In the genomic region with DNA sequence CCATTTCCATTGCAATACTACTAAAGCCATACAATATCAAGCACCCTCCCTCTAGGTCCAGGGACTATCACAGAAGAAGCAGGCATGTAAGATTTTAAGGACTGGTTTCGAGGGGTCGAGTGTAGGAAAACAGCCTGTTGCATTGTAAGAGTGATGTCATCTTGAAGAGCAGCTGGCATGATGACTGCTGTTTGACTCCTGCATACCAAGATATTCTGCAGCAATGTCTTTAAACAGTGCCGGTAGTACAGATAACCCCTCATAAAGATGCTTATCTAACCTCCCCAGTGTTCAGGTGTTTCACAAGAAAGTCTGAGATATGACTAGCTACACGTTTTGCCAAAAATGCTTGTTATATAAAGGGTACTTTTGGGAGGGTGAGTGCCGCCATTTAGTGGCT, we compare ENCODE assay signal across 19 cellular contexts. TPM values are rescaled to one million over a fixed set of nuclear protein-coding genes. Genes with fewer than 3 reads are reported as not detected.
A peak's percentile ranks its signal among the peaks of the same experiment; 100 is the strongest.
DNase-seq lines count a peak whose midpoint lies in the region; ATAC-seq, FAIRE-seq and TF ChIP-seq lines count a peak whose summit lies in the region.
"Had no signal": no experiment of that assay in that cellular context is flagged by ENCODE, and none has a peak within 500 bp of the region (broad histone marks: within the 10 kb centered on the region; RNA-seq: fewer than 3 reads in every experiment).

No MANE protein-coding gene starts in this region.

- H3K79me2 ChIP-seq in HepG2 (ENCODE audit: insufficient read depth, low read length) = no peaks in the 10 kb centered on the region

- H3K27me3 ChIP-seq in HepG2 (ENCODE audit: control insufficient read depth in 1 of 2, insufficient read depth in 2 of 2, low read length in 2 of 2) (no peaks in the 10 kb centered on the region), right lobe of liver (no peaks in the 10 kb centered on the region)
- H3K27me3 ChIP-seq: Peyer's patch had no signal

- CTCF ChIA-PET in HepG2 (lab: Yijun Ruan, JAX; ENCODE audit: low intra/inter-chr PET ratio, low total read pairs) = no interaction called here

- intact Hi-C loops in HepG2 (cut with micrococcal nuclease; ENCODE audit: unreplicated experiment) = no loop called here
- intact Hi-C loops in right lobe of liver (cut with DNase I) = no loop called here

- POLR2A ChIA-PET in HepG2 (lab: Yijun Ruan, JAX) = no interaction called here

- no peak overlapping the region for H2AFZ ChIP-seq in HepG2 (ENCODE audit: low read length)

- H3K4me1 ChIP-seq in HepG2 (ENCODE audit: insufficient read depth, low read length) (no peaks in the 10 kb centered on the region), right lobe of liver (no peaks in the 10 kb centered on the region)
- H3K4me1 ChIP-seq: Peyer's patch had no signal

- no TSS peak for BruUV-seq in HepG2 (replicated peaks; lab: Mats Ljungman, UMichigan)

- H3K9ac ChIP-seq in HepG2 (ENCODE audit: insufficient read depth, low read depth, low read length) = no peak overlapping the region

- no peak for FAIRE-seq in HepG2 (lab: Jason Lieb, UNC)
- FAIRE-seq: G401.6, H1 had no signal

- H3K4me3 ChIP-seq in HepG2 (replicated peaks in 1 of 3; ENCODE audit: insufficient read depth in 1 of 3, low read depth in 2 of 3, low read length in 3 of 3) = no peak overlapping the region
- H3K4me3 ChIP-seq in right lobe of liver = no peak overlapping the region
- H3K4me3 ChIP-seq: Peyer's patch had no signal

- no peak for ATAC-seq in HepG2
- no peak for ATAC-seq in right lobe of liver
- no peak for ATAC-seq in SK-N-SH treated with all-trans-retinoic acid at 6 μM for 48 hours

- no peak overlapping the region for H3K4me2 ChIP-seq in HepG2 (ENCODE audit: low read depth, low read length)

- TF ChIP-seq EP300 in HepG2 (IDR thresholded peaks at IDR 0.05; ENCODE audit: low read depth in 2 of 2, low read length in 2 of 2) = no peak
- TF ChIP-seq EP300 in HepG2 (CRISPR knock-in tag; IDR thresholded peaks at IDR 0.05; ENCODE audit: borderline replicate concordance) = no peak

- no peaks in the 10 kb centered on the region for H3K36me3 ChIP-seq in HepG2 (replicated peaks in 1 of 2; ENCODE audit: control insufficient read depth in 1 of 2, insufficient read depth in 2 of 2, low read length in 2 of 2)
- peaks cover 0 to 5% (median 0%) of the 10 kb centered on the region in 4 donors for H3K36me3 ChIP-seq in right lobe of liver

- TF ChIP-seq POLR2A in HepG2 (IDR thresholded peaks at IDR 0.05; ENCODE audit: insufficient read depth in 1 of 2, low read depth in 2 of 2, low read length in 2 of 2) (no peak), right lobe of liver (IDR thresholded peaks at IDR 0.05) (no peak)

- in situ Hi-C loops in HepG2 (cut with HindIII; ENCODE audit: extremely low pct_ligation_motif_present, low pct_unique_long_range_greater_than_20kb) = no loop called here

- 40% methylated on average over 5 of the region's 5 CpGs for WGBS in HepG2 (ENCODE audit: low lambda C conversion rate)
- 98% methylated on average over 4 of the region's 5 CpGs for WGBS in right lobe of liver (ENCODE audit: insufficient coverage, low coverage, low lambda C conversion rate, missing lambda C conversion rate)

- no peaks in the 10 kb centered on the region for H4K20me1 ChIP-seq in HepG2 (ENCODE audit: insufficient read depth, low read length)

- no peaks in the 10 kb centered on the region for H3K9me3 ChIP-seq in HepG2 (ENCODE audit: low read length)
- H3K9me3 ChIP-seq in right lobe of liver = no peaks in the 10 kb centered on the region
- H3K9me3 ChIP-seq: Peyer's patch had no signal

- TF ChIP-seq CTCF in HepG2 (CRISPR knock-in tag; IDR thresholded peaks at IDR 0.05) (no peak), right lobe of liver (IDR thresholded peaks at IDR 0.05) (no peak)

- DNase-seq in HepG2 (ENCODE audit: low spot score) (no peak), right lobe of liver (no peak), RKO (ENCODE audit: low spot score) (peak; percentile 48), islet precursor cell (peak; percentile 63), NCI-H1694 treated with DMSO at 0.1 percent for 48 hours (lab: John Stamatoyannopoulos, UW) (no peak), T1000 (lab: John Stamatoyannopoulos, UW) (no peak)
- no peak for DNase-seq in effector CD8-positive, alpha-beta T cell (lab: John Stamatoyannopoulos, UW)
- DNase-seq: DMS79, NCI-H1092, NCI-H187, NCI-H82, Peyer's patch, SHP77 had no signal

- H3K27ac ChIP-seq in HepG2 (ENCODE audit: extremely low read length, insufficient read depth, low read length) (no peak overlapping the region), right lobe of liver (no peak overlapping the region)
- H3K27ac ChIP-seq: C4-2B, Peyer's patch had no signal

- TF ChIP-seq RAD21 in HepG2 (CRISPR knock-in tag; IDR thresholded peaks at IDR 0.05) = no peak

RNA-seq across cellular contexts. Expression of a gene that starts 11.9 kb away (rescaled TPM):
- total RNA-seq in HepG2 (2016; rRNA removed; fragmentation: Illumina TruSeq; extraction: Trizol) = 13.5 and 17.0 TPM in 2 replicates
- 0.88 and 1.4 TPM in 2 replicates for total RNA-seq in HepG2 (2016; cell fraction: cytosol; rRNA removed; fragmentation: Illumina TruSeq; extraction: Trizol; ENCODE audit: low read depth)
- total RNA-seq in HepG2 (2016; cell fraction: insoluble cytoplasmic fraction; rRNA removed; fragmentation: Illumina TruSeq; extraction: Trizol) = 14.4 and 15.0 TPM in 2 replicates
- total RNA-seq in HepG2 (2016; cell fraction: membrane; rRNA removed; fragmentation: Illumina TruSeq; extraction: Trizol) = 4.5 and 6.7 TPM in 2 replicates
- 17.0 and 17.9 TPM in 2 replicates for total RNA-seq in HepG2 (2016; cell fraction: nucleus; rRNA removed; fragmentation: Illumina TruSeq; extraction: Trizol)
- polyA plus RNA-seq in HepG2 (2011; rRNA removed) = 3.2 and 3.9 TPM in 2 replicates
- 1.4 and 2.2 TPM in 2 replicates for polyA plus RNA-seq in HepG2 (2011; cell fraction: cytosol; rRNA removed)
- polyA plus RNA-seq in HepG2 (2011; cell fraction: nucleus; rRNA removed) = 8.9 and 11.1 TPM in 2 replicates
- polyA plus RNA-seq in HepG2 (2012) = 2.7 and 4.6 TPM in 2 replicates
- polyA plus RNA-seq in HepG2 (2016; cell fraction: cytosol; fragmentation: Illumina TruSeq; extraction: Trizol; ENCODE audit: low read depth) = 0.55 and 0.80 TPM in 2 replicates
- polyA plus RNA-seq in HepG2 (2016; cell fraction: insoluble cytoplasmic fraction; fragmentation: Illumina TruSeq; extraction: Trizol; ENCODE audit: low read depth) = 6.4 and 9.5 TPM in 2 replicates
- polyA plus RNA-seq in HepG2 (2016; cell fraction: membrane; fragmentation: Illumina TruSeq; extraction: Trizol; ENCODE audit: low read depth) = 1.7 and 2.3 TPM in 2 replicates
- 28.5 and 30.8 TPM in 2 replicates for polyA plus RNA-seq in HepG2 (2016; cell fraction: nucleus; fragmentation: Illumina TruSeq; extraction: Trizol; ENCODE audit: insufficient read depth, low read depth)
- 2.8 and 25.3 TPM in 2 replicates for polyA minus RNA-seq in HepG2 (2011; rRNA and poly(A)+ RNA removed; ENCODE audit: low replicate concordance)
- polyA minus RNA-seq in HepG2 (2011; cell fraction: cytosol; rRNA and poly(A)+ RNA removed) = 2.6 and 4.8 TPM in 2 replicates
- 14.2 and 14.3 TPM in 2 replicates for polyA minus RNA-seq in HepG2 (2011; cell fraction: nucleus; rRNA and poly(A)+ RNA removed)
- total RNA-seq in right lobe of liver = 10 to 100 TPM; 10.8 to 19.5 (median 16.6) TPM

RNA-seq across cellular contexts. Expression of a gene that starts 17.3 kb away (rescaled TPM):
- 5.6 and 6.9 TPM in 2 replicates for total RNA-seq in HepG2 (2016; rRNA removed; fragmentation: Illumina TruSeq; extraction: Trizol)
- 1.0 and 1.1 TPM in 2 replicates for total RNA-seq in HepG2 (2016; cell fraction: cytosol; rRNA removed; fragmentation: Illumina TruSeq; extraction: Trizol; ENCODE audit: low read depth)
- total RNA-seq in HepG2 (2016; cell fraction: insoluble cytoplasmic fraction; rRNA removed; fragmentation: Illumina TruSeq; extraction: Trizol) = 5.8 and 5.9 TPM in 2 replicates
- total RNA-seq in HepG2 (2016; cell fraction: membrane; rRNA removed; fragmentation: Illumina TruSeq; extraction: Trizol) = 4.1 and 4.8 TPM in 2 replicates
- total RNA-seq in HepG2 (2016; cell fraction: nucleus; rRNA removed; fragmentation: Illumina TruSeq; extraction: Trizol) = 5.4 and 6.2 TPM in 2 replicates
- polyA plus RNA-seq in HepG2 (2011; rRNA removed) = 0.50 and 0.67 TPM in 2 replicates
- polyA plus RNA-seq in HepG2 (2011; cell fraction: cytosol; rRNA removed) = 0.37 and 0.47 TPM in 2 replicates
- polyA plus RNA-seq in HepG2 (2011; cell fraction: nucleus; rRNA removed) = 2.6 and 3.0 TPM in 2 replicates
- polyA plus RNA-seq in HepG2 (2012) = 0.91 and 0.99 TPM in 2 replicates
- 0.53 and 0.69 TPM in 2 replicates for polyA plus RNA-seq in HepG2 (2016; cell fraction: cytosol; fragmentation: Illumina TruSeq; extraction: Trizol; ENCODE audit: low read depth)
- 5.1 and 5.8 TPM in 2 replicates for polyA plus RNA-seq in HepG2 (2016; cell fraction: insoluble cytoplasmic fraction; fragmentation: Illumina TruSeq; extraction: Trizol; ENCODE audit: low read depth)
- polyA plus RNA-seq in HepG2 (2016; cell fraction: membrane; fragmentation: Illumina TruSeq; extraction: Trizol; ENCODE audit: low read depth) = 2.1 and 2.3 TPM in 2 replicates
- 6.9 and 7.2 TPM in 2 replicates for polyA plus RNA-seq in HepG2 (2016; cell fraction: nucleus; fragmentation: Illumina TruSeq; extraction: Trizol; ENCODE audit: insufficient read depth, low read depth)
- 3.2 and 10.3 TPM in 2 replicates for polyA minus RNA-seq in HepG2 (2011; rRNA and poly(A)+ RNA removed; ENCODE audit: low replicate concordance)
- polyA minus RNA-seq in HepG2 (2011; cell fraction: cytosol; rRNA and poly(A)+ RNA removed) = 1.1 and 1.2 TPM in 2 replicates
- polyA minus RNA-seq in HepG2 (2011; cell fraction: nucleus; rRNA and poly(A)+ RNA removed) = 2.4 and 2.8 TPM in 2 replicates
- 10 to 100 TPM; 10.8 to 49.1 (median 22.6) TPM for total RNA-seq in right lobe of liver

RNA-seq across cellular contexts. Expression of a gene that starts 47.5 kb away (rescaled TPM):
- total RNA-seq in HepG2 (2016; rRNA removed; fragmentation: Illumina TruSeq; extraction: Trizol) (28.2 and 44.5 TPM in 2 replicates), right lobe of liver (1 to 10 TPM in 4 of 6 experiments, under 1 TPM in 2; 0.15 to 9.6 (median 1.1) TPM)
- 2.2 and 2.6 TPM in 2 replicates for total RNA-seq in HepG2 (2016; cell fraction: cytosol; rRNA removed; fragmentation: Illumina TruSeq; extraction: Trizol; ENCODE audit: low read depth)
- total RNA-seq in HepG2 (2016; cell fraction: insoluble cytoplasmic fraction; rRNA removed; fragmentation: Illumina TruSeq; extraction: Trizol) = 27.8 and 40.2 TPM in 2 replicates
- total RNA-seq in HepG2 (2016; cell fraction: membrane; rRNA removed; fragmentation: Illumina TruSeq; extraction: Trizol) = 9.4 and 12.1 TPM in 2 replicates
- 36.1 and 43.3 TPM in 2 replicates for total RNA-seq in HepG2 (2016; cell fraction: nucleus; rRNA removed; fragmentation: Illumina TruSeq; extraction: Trizol)
- polyA plus RNA-seq in HepG2 (2011; rRNA removed) = 1.5 and 1.6 TPM in 2 replicates
- polyA plus RNA-seq in HepG2 (2011; cell fraction: cytosol; rRNA removed) = 0.74 and 1.2 TPM in 2 replicates
- 1.1 and 1.2 TPM in 2 replicates for polyA plus RNA-seq in HepG2 (2011; cell fraction: nucleus; rRNA removed)
- 1.5 and 3.5 TPM in 2 replicates for polyA plus RNA-seq in HepG2 (2012)
- 0.65 and 0.84 TPM in 2 replicates for polyA plus RNA-seq in HepG2 (2016; cell fraction: cytosol; fragmentation: Illumina TruSeq; extraction: Trizol; ENCODE audit: low read depth)
- 25.4 and 25.6 TPM in 2 replicates for polyA plus RNA-seq in HepG2 (2016; cell fraction: insoluble cytoplasmic fraction; fragmentation: Illumina TruSeq; extraction: Trizol; ENCODE audit: low read depth)
- 2.4 and 2.9 TPM in 2 replicates for polyA plus RNA-seq in HepG2 (2016; cell fraction: membrane; fragmentation: Illumina TruSeq; extraction: Trizol; ENCODE audit: low read depth)
- polyA plus RNA-seq in HepG2 (2016; cell fraction: nucleus; fragmentation: Illumina TruSeq; extraction: Trizol; ENCODE audit: insufficient read depth, low read depth) = 15.5 and 18.1 TPM in 2 replicates
- 1.0 and 15.0 TPM in 2 replicates for polyA minus RNA-seq in HepG2 (2011; rRNA and poly(A)+ RNA removed; ENCODE audit: low replicate concordance)
- polyA minus RNA-seq in HepG2 (2011; cell fraction: cytosol; rRNA and poly(A)+ RNA removed) = 1.9 and 2.9 TPM in 2 replicates
- polyA minus RNA-seq in HepG2 (2011; cell fraction: nucleus; rRNA and poly(A)+ RNA removed) = 15.8 and 21.4 TPM in 2 replicates

RNA-seq across cellular contexts. Expression of a gene that starts 58.1 kb away (rescaled TPM):
- total RNA-seq in HepG2 (2016; rRNA removed; fragmentation: Illumina TruSeq; extraction: Trizol) (not detected in 2 replicates), right lobe of liver (10 to 100 TPM in 2 of 6 experiments, 1 to 10 TPM in 4; 5.6 to 22.6 (median 7.4) TPM)
- not detected in 2 replicates for total RNA-seq in HepG2 (2016; cell fraction: cytosol; rRNA removed; fragmentation: Illumina TruSeq; extraction: Trizol; ENCODE audit: low read depth)
- total RNA-seq in HepG2 (2016; cell fraction: insoluble cytoplasmic fraction; rRNA removed; fragmentation: Illumina TruSeq; extraction: Trizol) = not detected in 2 replicates
- total RNA-seq in HepG2 (2016; cell fraction: membrane; rRNA removed; fragmentation: Illumina TruSeq; extraction: Trizol) = not detected in 2 replicates
- not detected in 2 replicates for total RNA-seq in HepG2 (2016; cell fraction: nucleus; rRNA removed; fragmentation: Illumina TruSeq; extraction: Trizol)
- polyA plus RNA-seq in HepG2 (2011; rRNA removed) = not detected in 2 replicates
- polyA plus RNA-seq in HepG2 (2011; cell fraction: cytosol; rRNA removed) = not detected in 2 replicates
- polyA plus RNA-seq in HepG2 (2011; cell fraction: nucleus; rRNA removed) = not detected in 2 replicates
- polyA plus RNA-seq in HepG2 (2012) = not detected in 2 replicates
- not detected in 2 replicates for polyA plus RNA-seq in HepG2 (2016; cell fraction: cytosol; fragmentation: Illumina TruSeq; extraction: Trizol; ENCODE audit: low read depth)
- polyA plus RNA-seq in HepG2 (2016; cell fraction: insoluble cytoplasmic fraction; fragmentation: Illumina TruSeq; extraction: Trizol; ENCODE audit: low read depth) = not detected in 2 replicates
- polyA plus RNA-seq in HepG2 (2016; cell fraction: membrane; fragmentation: Illumina TruSeq; extraction: Trizol; ENCODE audit: low read depth) = not detected in 2 replicates
- not detected in 2 replicates for polyA plus RNA-seq in HepG2 (2016; cell fraction: nucleus; fragmentation: Illumina TruSeq; extraction: Trizol; ENCODE audit: insufficient read depth, low read depth)
- polyA minus RNA-seq in HepG2 (2011; rRNA and poly(A)+ RNA removed; ENCODE audit: low replicate concordance) = not detected in 2 replicates
- not detected in 2 replicates for polyA minus RNA-seq in HepG2 (2011; cell fraction: cytosol; rRNA and poly(A)+ RNA removed)
- polyA minus RNA-seq in HepG2 (2011; cell fraction: nucleus; rRNA and poly(A)+ RNA removed) = not detected in 2 replicates
- total RNA-seq: A172, H1, NCI-H460 had no signal
- polyA plus RNA-seq: H1 had no signal

Comparison
In these comparisons a context has a peak if more than half of its experiments do, and no peak if none do; other contexts are left out.
1. DNase-seq: peak in RKO (single experiment) and islet precursor cell (single experiment); none in HepG2 (single experiment), right lobe of liver (0 of 3), NCI-H1694 treated with DMSO at 0.1 percent for 48 hours (single experiment), effector CD8-positive, alpha-beta T cell (single experiment) and T1000 (single experiment).